8 cellular contexts compared by ENCODE assay signal in genomic region chr16:30557397-30557949, GRCh38. TPM values are rescaled to one million over a fixed set of nuclear protein-coding genes. Genes with fewer than 3 reads are reported as not detected.
A peak's percentile ranks its signal among the peaks of the same experiment; 100 is the strongest.
DNase-seq lines count a peak whose midpoint lies in the region; ATAC-seq and TF ChIP-seq lines count a peak whose summit lies in the region.

No MANE protein-coding gene starts in this region.

- no peak for ATAC-seq in HG02970 (IDR thresholded peaks at IDR 0.05; ENCODE audit: low FRiP score, unreplicated experiment)

- TF ChIP-seq EP300 in SK-N-SH (IDR thresholded peaks at IDR 0.05; ENCODE audit: borderline replicate concordance in 1 of 2, low read depth in 1 of 2, low read length in 1 of 2) (no peak), neural cell (conservative IDR thresholded peaks at IDR 0.05; ENCODE audit: poor library complexity, severe bottlenecking) (no peak)

- CTCF ChIA-PET in SK-N-SH (lab: Yijun Ruan, JAX) = interaction anchor here (0.6 to 2.1 kb wide), 7 partner anchors 14 to 127 kb away, joined by 3 to 19 read pairs (median 5); partner anchors contain the start of gene DCTPP1

- WGBS in SK-N-SH (ENCODE audit: low lambda C conversion rate) = 21% methylated on average over 15 of the region's 25 CpGs

- H3K4me3 ChIP-seq in DOHH2 (ENCODE audit: low read length) = peak overlapping the region; percentile 97
- H3K4me3 ChIP-seq in H7 (ENCODE audit: insufficient read depth, low read depth, low read length) = peak overlapping the region; percentile 86
- H3K4me3 ChIP-seq in SK-N-SH (ENCODE audit: low read depth in 2 of 2, low read length in 1 of 2) = peak overlapping the region; percentile 75 to 91
- H3K4me3 ChIP-seq in epithelial cell of esophagus (ENCODE audit: low read length) = peak overlapping the region; percentile 73
- peak overlapping the region; percentile 89 for H3K4me3 ChIP-seq in neural cell (ENCODE audit: low read length)

- POLR2A ChIA-PET in SK-N-SH (lab: Yijun Ruan, JAX) = interaction anchor here (0.6 to 3.8 kb wide), 9 partner anchors 8 to 131 kb away, joined by 3 to 47 read pairs (median 5); partner anchors contain the start of genes DCTPP1, ZNF688 and ZNF747

- peaks cover 27% of the 10 kb centered on the region for H3K4me1 ChIP-seq in DOHH2 (ENCODE audit: control insufficient read depth, low read length)
- H3K4me1 ChIP-seq in SK-N-SH (ENCODE audit: control insufficient read depth in 1 of 2, insufficient read depth in 2 of 2, low read depth in 1 of 2, low read length in 1 of 2) = peaks cover 0 to 6% of the 10 kb centered on the region in 2 experiments; a peak in 1 of 4 replicates

- H3K79me2 ChIP-seq in DOHH2 (ENCODE audit: control insufficient read depth, low read length) = peaks cover 55% of the 10 kb centered on the region
- H3K79me2 ChIP-seq in SK-N-SH (ENCODE audit: insufficient read depth) = peaks cover 26% of the 10 kb centered on the region
- H3K79me2 ChIP-seq in neural cell (replicated peaks; ENCODE audit: insufficient read depth, low read length) = peaks cover 7% of the 10 kb centered on the region

- H3K9ac ChIP-seq in SK-N-SH = peak overlapping the region; percentile 94
- peak overlapping the region; percentile 98 for H3K9ac ChIP-seq in neural cell (ENCODE audit: low read length)

- H3K27ac ChIP-seq in DOHH2 (ENCODE audit: low read depth, low read length) (peak overlapping the region; percentile 82), SK-N-SH (ENCODE audit: low read depth in 2 of 2, low read length in 1 of 2) (peak overlapping the region; percentile 88 to 92), neural cell (ENCODE audit: low read length) (peak overlapping the region; percentile 97)

- H3K27me3 ChIP-seq in DOHH2 (ENCODE audit: control insufficient read depth, low read length) = no peaks in the 10 kb centered on the region
- no peaks in the 10 kb centered on the region for H3K27me3 ChIP-seq in H7 (ENCODE audit: control insufficient read depth, insufficient read depth, low read length)
- H3K27me3 ChIP-seq in SK-N-SH (ENCODE audit: insufficient read depth) = no peaks in the 10 kb centered on the region
- no peaks in the 10 kb centered on the region for H3K27me3 ChIP-seq in neural cell (ENCODE audit: insufficient read depth, low read depth, low read length)

- H3K36me3 ChIP-seq in DOHH2 (ENCODE audit: control insufficient read depth, low read length) (peaks cover 40% of the 10 kb centered on the region), H7 (replicated peaks; ENCODE audit: control insufficient read depth, insufficient read depth, low read length) (no peaks in the 10 kb centered on the region; the same call in 1 of the 2 replicates), SK-N-SH (replicated peaks in 1 of 2; ENCODE audit: control insufficient read depth in 1 of 2, insufficient read depth in 2 of 2, low read length in 1 of 2) (peaks cover 0 to 21% of the 10 kb centered on the region in 2 experiments), neural cell (ENCODE audit: insufficient read depth, low read length) (no peaks in the 10 kb centered on the region)

- peak overlapping the region; percentile 92 for H2AFZ ChIP-seq in SK-N-SH (ENCODE audit: low read depth)
- peak overlapping the region; percentile 95 for H2AFZ ChIP-seq in neural cell (ENCODE audit: low read depth, low read length)

- H3K9me3 ChIP-seq in DOHH2 (ENCODE audit: control insufficient read depth, insufficient read depth, low read length) = no peaks in the 10 kb centered on the region
- H3K9me3 ChIP-seq in SK-N-SH = no peaks in the 10 kb centered on the region
- no peaks in the 10 kb centered on the region for H3K9me3 ChIP-seq in neural cell (ENCODE audit: low read length)

- no peak for TF ChIP-seq CTCF in DOHH2 (IDR thresholded peaks at IDR 0.05; ENCODE audit: low read depth, low read length, poor library complexity, severe bottlenecking)
- TF ChIP-seq CTCF in SK-N-SH (IDR thresholded peaks at IDR 0.05) = no peak
- no peak for TF ChIP-seq CTCF in epithelial cell of esophagus (IDR thresholded peaks at IDR 0.05; ENCODE audit: insufficient read depth, low read depth, low read length, missing control alignments)
- TF ChIP-seq CTCF in neural cell (IDR thresholded peaks at IDR 0.05; ENCODE audit: poor library complexity, severe bottlenecking) = no peak

- H4K20me1 ChIP-seq in DOHH2 (ENCODE audit: control insufficient read depth, insufficient read depth, low read depth, low read length) = no peaks in the 10 kb centered on the region
- H4K20me1 ChIP-seq in SK-N-SH (ENCODE audit: insufficient read depth) = no peaks in the 10 kb centered on the region
- H4K20me1 ChIP-seq in neural cell (ENCODE audit: insufficient read depth) = no peaks in the 10 kb centered on the region

- H3K4me2 ChIP-seq in DOHH2 (ENCODE audit: low read length) (peak overlapping the region; percentile 84), SK-N-SH (peak overlapping the region; percentile 95), neural cell (ENCODE audit: low read length) (peak overlapping the region; percentile 78)

- TF ChIP-seq RAD21 in SK-N-SH (IDR thresholded peaks at IDR 0.05; ENCODE audit: low read length) = no peak
- TF ChIP-seq RAD21 in neural cell (conservative IDR thresholded peaks at IDR 0.05) = no peak

- DNase-seq in H7 (peak; percentile 48), SK-N-SH (peak; percentile 42), epithelial cell of esophagus (ENCODE audit: low read depth) (no peak), SW 1271 (lab: John Stamatoyannopoulos, UW) (no peak)
- DNase-seq in stimulated activated CD8-positive, alpha-beta memory T cell treated with anti-CD3 and anti-CD28 coated beads, Interleukin-4, amount 100 ng/mL, for 48 hours = no peak

- H3K9me2 ChIP-seq in DOHH2 (replicated peaks; ENCODE audit: control insufficient read depth, low read length) = no peaks in the 10 kb centered on the region
- no peaks in the 10 kb centered on the region for H3K9me2 ChIP-seq in SK-N-SH
- no peaks in the 10 kb centered on the region for H3K9me2 ChIP-seq in neural cell (ENCODE audit: insufficient read depth, low read length)

- H3F3A ChIP-seq in DOHH2 (ENCODE audit: control insufficient read depth, insufficient read depth) (0 out of 2 replicates have a peak, but pooled peaks cover 6% of the 10 kb centered on the region), SK-N-SH (replicated peaks; ENCODE audit: insufficient read depth) (peaks cover 7% of the 10 kb centered on the region), neural cell (ENCODE audit: insufficient read depth, low read length, poor library complexity, severe bottlenecking) (no peaks in the 10 kb centered on the region)

TF ChIP-seq in SK-N-SH, 30 proteins besides CTCF, POLR2A, EP300 and RAD21 (continues in another document):
- TF ChIP-seq JUND (IDR thresholded peaks at IDR 0.05) = no peak
- no peak for TF ChIP-seq TCF12 (IDR thresholded peaks at IDR 0.05)
- no peak for TF ChIP-seq USF1 (IDR thresholded peaks at IDR 0.05; ENCODE audit: borderline replicate concordance, low read depth)
- no peak for TF ChIP-seq RFX5 (IDR thresholded peaks at IDR 0.05; ENCODE audit: low read length)
- no peak for TF ChIP-seq FOXJ3 (CRISPR knock-in tag; IDR thresholded peaks at IDR 0.05)

RNA-seq across cellular contexts. Expression of gene ZNF764, which starts 0.7 kb away (rescaled TPM):
- 10.2 and 13.8 TPM in 2 replicates for total RNA-seq in H7 (2014; rRNA removed; shearing (Covaris generic))
- 2.8 and 3.4 TPM in 2 replicates for polyA plus RNA-seq in SK-N-SH (2012; rRNA removed)
- polyA plus RNA-seq in SK-N-SH (2012; cell fraction: cytosol; rRNA removed) = 2.3 and 3.0 TPM in 2 replicates
- polyA plus RNA-seq in SK-N-SH (2012; cell fraction: nucleus; rRNA removed) = 5.2 and 7.8 TPM in 2 replicates
- 10.5 and 14.9 TPM in 2 replicates for polyA plus RNA-seq in neural cell
- polyA minus RNA-seq in neural cell = 26.3 and 28.1 TPM in 2 replicates

RNA-seq across cellular contexts. Expression of gene ZNF688, which starts 14.0 kb away (rescaled TPM):
- total RNA-seq in H7 (2014; rRNA removed; shearing (Covaris generic)) = 3.0 and 8.5 TPM in 2 replicates
- polyA plus RNA-seq in SK-N-SH (2012; rRNA removed) = 9.1 and 13.4 TPM in 2 replicates
- 6.9 and 8.3 TPM in 2 replicates for polyA plus RNA-seq in SK-N-SH (2012; cell fraction: cytosol; rRNA removed)
- 17.1 and 29.2 TPM in 2 replicates for polyA plus RNA-seq in SK-N-SH (2012; cell fraction: nucleus; rRNA removed)
- 26.9 and 28.4 TPM in 2 replicates for polyA plus RNA-seq in neural cell
- 12.4 and 13.8 TPM in 2 replicates for polyA minus RNA-seq in neural cell

RNA-seq across cellular contexts. Expression of gene ZNF747, which starts 22.8 kb away (rescaled TPM):
- 14.5 and 16.2 TPM in 2 replicates for total RNA-seq in H7 (2014; rRNA removed; shearing (Covaris generic))
- 5.6 and 5.8 TPM in 2 replicates for polyA plus RNA-seq in SK-N-SH (2012; rRNA removed)
- polyA plus RNA-seq in SK-N-SH (2012; cell fraction: cytosol; rRNA removed) = 4.4 and 5.5 TPM in 2 replicates
- polyA plus RNA-seq in SK-N-SH (2012; cell fraction: nucleus; rRNA removed) = 7.4 and 8.4 TPM in 2 replicates
- 5.7 and 8.4 TPM in 2 replicates for polyA plus RNA-seq in neural cell
- 8.8 and 10.2 TPM in 2 replicates for polyA minus RNA-seq in neural cell

RNA-seq across cellular contexts. Expression of gene ZNF785, which starts 28.0 kb away (rescaled TPM):
- 2.8 and 8.5 TPM in 2 replicates for total RNA-seq in H7 (2014; rRNA removed; shearing (Covaris generic))
- polyA plus RNA-seq in SK-N-SH (2012; rRNA removed) (8.8 and 10.6 TPM in 2 replicates), neural cell (26.4 and 44.1 TPM in 2 replicates)
- 6.2 and 7.5 TPM in 2 replicates for polyA plus RNA-seq in SK-N-SH (2012; cell fraction: cytosol; rRNA removed)
- 26.6 and 33.7 TPM in 2 replicates for polyA plus RNA-seq in SK-N-SH (2012; cell fraction: nucleus; rRNA removed)
- 39.5 and 44.6 TPM in 2 replicates for polyA minus RNA-seq in neural cell

RNA-seq across cellular contexts. Expression of gene ZNF768, which starts 31.1 kb away (rescaled TPM):
- 55.2 and 55.3 TPM in 2 replicates for total RNA-seq in H7 (2014; rRNA removed; shearing (Covaris generic))
- polyA plus RNA-seq in SK-N-SH (2012; rRNA removed) = 26.0 and 26.5 TPM in 2 replicates
- polyA plus RNA-seq in SK-N-SH (2012; cell fraction: cytosol; rRNA removed) = 18.3 and 22.5 TPM in 2 replicates
- 40.2 and 40.7 TPM in 2 replicates for polyA plus RNA-seq in SK-N-SH (2012; cell fraction: nucleus; rRNA removed)
- 54.4 and 56.5 TPM in 2 replicates for polyA plus RNA-seq in neural cell
- 48.6 and 59.9 TPM in 2 replicates for polyA minus RNA-seq in neural cell

Comparison
In these comparisons a context has a peak if more than half of its experiments do, and no peak if none do; other contexts are left out.
1. DNase-seq: peak in H7 (single experiment) and SK-N-SH (single experiment); none in epithelial cell of esophagus (single experiment), stimulated activated CD8-positive, alpha-beta memory T cell treated with anti-CD3 and anti-CD28 coated beads, Interleukin-4, amount 100 ng/mL, for 48 hours (single experiment) and SW 1271 (0 of 2).
2. Peak in every context shown above with its lines, with median percentiles within 50 percentile points of each other: H3K27ac ChIP-seq, H3K4me2 ChIP-seq and H3K4me3 ChIP-seq.